2 cellular contexts compared by ENCODE assay signal in genomic region chr3:184602406-184603155, GRCh38.
TF ChIP-seq lines count a peak whose summit lies in the region.

No MANE protein-coding gene starts in this region.

TF ChIP-seq in GM12878, 131 proteins besides CTCF, POLR2A, EP300 and RAD21:
- TF ChIP-seq SMAD1 (IDR thresholded peaks at IDR 0.05; ENCODE audit: low read depth, partially characterized antibody) (no peak), MTA2 (IDR thresholded peaks at IDR 0.05; ENCODE audit: low read depth) (no peak), EED (IDR thresholded peaks at IDR 0.05; ENCODE audit: low read depth) (no peak), SUZ12 (IDR thresholded peaks at IDR 0.05; ENCODE audit: unreplicated experiment) (peak; percentile 14), PAX8 (IDR thresholded peaks at IDR 0.05) (no peak), HSF1 (IDR thresholded peaks at IDR 0.05; ENCODE audit: low read depth, low read length) (no peak)

TF ChIP-seq in HepG2, 621 proteins besides CTCF, POLR2A, EP300 and RAD21:
- TF ChIP-seq EZH2 (conservative IDR thresholded peaks at IDR 0.05; ENCODE audit: low read depth, low read length) (peak; percentile 90; the same call in 1 of the 2 replicates), ZNF597 (CRISPR knock-in tag; IDR thresholded peaks at IDR 0.05) (no peak)
TF ChIP-seq in HepG2: peak in this region for 1.
